3 cellular contexts compared by ENCODE assay signal in genomic region chr11:33125025-33125424, GRCh38.
A peak's percentile ranks its signal among the peaks of the same experiment; 100 is the strongest.
TF ChIP-seq lines count a peak whose summit lies in the region.

No MANE protein-coding gene starts in this region.

TF ChIP-seq in GM23338, 12 proteins besides CTCF, POLR2A, EP300 and RAD21 (continues in another document):
- TF ChIP-seq ETS1 (IDR thresholded peaks at IDR 0.05) (no peak), ZNF462 (CRISPR knock-in tag; IDR thresholded peaks at IDR 0.05) (no peak), ZNF331 (CRISPR knock-in tag; IDR thresholded peaks at IDR 0.05; ENCODE audit: low read depth) (no peak), STAT1 (IDR thresholded peaks at IDR 0.05; ENCODE audit: unreplicated experiment) (no peak), EZH2phosphoT487 (IDR thresholded peaks at IDR 0.05; ENCODE audit: unreplicated experiment) (no peak)

TF ChIP-seq in SK-N-SH, 30 proteins besides CTCF, POLR2A, EP300 and RAD21 (continued from another document):
- TF ChIP-seq RCOR1 (IDR thresholded peaks at IDR 0.05; ENCODE audit: low read length) (no peak), MAX (IDR thresholded peaks at IDR 0.05; ENCODE audit: low read depth) (no peak), RFX5 (IDR thresholded peaks at IDR 0.05; ENCODE audit: low read length) (no peak), RXRA (IDR thresholded peaks at IDR 0.05; ENCODE audit: borderline replicate concordance, low read depth) (no peak), NRF1 (IDR thresholded peaks at IDR 0.05; ENCODE audit: low read depth, low read length) (no peak), JUND (IDR thresholded peaks at IDR 0.05) (0 out of 2 replicates have a peak, but pooled peaks have one; percentile 3), USF1 (IDR thresholded peaks at IDR 0.05; ENCODE audit: borderline replicate concordance, low read depth) (no peak)

TF ChIP-seq in GM12878, 131 proteins besides CTCF, POLR2A, EP300 and RAD21 (continued from another document):
- TF ChIP-seq GATAD2B (conservative IDR thresholded peaks at IDR 0.05; ENCODE audit: low read depth) (no peak), CUX1 (IDR thresholded peaks at IDR 0.05; ENCODE audit: insufficient replicate concordance, low read depth, low read length) (no peak), ZNF384 (IDR thresholded peaks at IDR 0.05; ENCODE audit: borderline replicate concordance, low read depth, low read length) (no peak), PBX3 (IDR thresholded peaks at IDR 0.05; ENCODE audit: insufficient replicate concordance, low read depth, low read length) (no peak), FOXM1 (IDR thresholded peaks at IDR 0.05; ENCODE audit: low read depth, low read length) (no peak), ZNF592 (IDR thresholded peaks at IDR 0.05) (no peak), CBFB (IDR thresholded peaks at IDR 0.05; ENCODE audit: low read depth) (no peak)
